ENCODE assay signal across 23 cellular contexts in the genomic region with DNA sequence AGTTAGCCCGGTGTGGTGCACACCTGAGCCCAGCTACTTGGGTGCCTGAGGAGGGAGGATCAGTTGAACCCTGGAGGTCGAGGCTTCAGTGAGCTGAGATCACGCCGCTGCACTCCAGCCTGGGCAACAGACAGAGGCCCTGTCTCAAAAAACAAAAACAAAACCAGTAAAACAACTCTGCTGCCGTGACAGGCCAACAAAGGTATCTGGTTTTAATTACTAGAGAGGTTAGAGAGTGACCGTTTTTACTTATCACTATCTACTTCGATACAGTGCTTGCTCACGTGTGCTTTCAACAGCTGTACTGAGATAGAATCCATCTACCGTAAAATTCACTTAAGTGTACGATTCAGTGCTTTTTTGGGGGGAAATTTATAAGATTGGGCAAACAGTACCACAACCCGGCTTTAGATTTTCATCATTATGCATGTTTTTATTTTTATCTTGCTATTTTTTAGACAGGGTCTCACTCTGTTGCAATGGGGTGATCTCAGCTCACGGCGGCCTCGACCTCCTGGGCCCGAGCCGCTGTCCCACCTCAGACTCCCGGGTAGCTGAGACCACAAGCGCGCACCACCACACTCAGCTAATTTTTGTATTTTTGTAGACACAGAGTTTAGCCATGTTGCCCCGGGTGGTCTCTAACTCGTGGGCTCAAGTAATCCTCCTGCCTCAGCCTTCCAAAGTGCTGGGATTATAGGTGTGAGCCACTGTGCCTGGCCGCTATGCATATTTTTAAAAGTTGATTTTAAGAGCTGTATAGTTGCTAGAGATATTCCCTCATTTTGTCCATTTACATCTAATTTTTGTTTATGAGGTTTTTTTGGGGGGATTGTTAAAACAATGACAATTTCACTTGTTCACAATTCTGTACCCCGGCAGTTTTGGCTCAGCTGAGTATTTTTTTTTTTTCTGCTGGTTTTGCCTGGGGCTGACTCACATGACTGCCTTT. TPM values are rescaled to one million over a fixed set of nuclear protein-coding genes. Genes with fewer than 3 reads are reported as not detected.
DNase-seq lines count a peak whose midpoint lies in the region; ATAC-seq and TF ChIP-seq lines count a peak whose summit lies in the region.
"Had no signal": no experiment of that assay in that cellular context is flagged by ENCODE, and none has a peak within 500 bp of the region (broad histone marks: within the 10 kb centered on the region; RNA-seq: fewer than 3 reads in every experiment).

No MANE protein-coding gene starts in this region.

- TF ChIP-seq CTCF in BE2C (IDR thresholded peaks at IDR 0.05; ENCODE audit: low read depth, low read length) (no peak), HEK293 (tag by site-specific recombination; IDR thresholded peaks at IDR 0.05) (no peak), MCF 10A (IDR thresholded peaks at IDR 0.05; ENCODE audit: unreplicated experiment) (no peak), nephron progenitor cell (IDR thresholded peaks at IDR 0.05) (no peak)

- H3K36me3 Mint-ChIP-seq in MCF 10A (ENCODE audit: insufficient read depth, unreplicated experiment) (peaks cover 25% of the 10 kb centered on the region), nephron progenitor cell (ENCODE audit: low read depth) (peaks cover 47% of the 10 kb centered on the region)

- H3K4me1 Mint-ChIP-seq in MCF 10A (ENCODE audit: insufficient read depth, unreplicated experiment), result peaks cover 6% of the 10 kb centered on the region
- H3K4me1 Mint-ChIP-seq in nephron progenitor cell, result peaks cover 17% of the 10 kb centered on the region

- POLR2A ChIA-PET in HEK293 (lab: Yijun Ruan, JAX), result interaction anchor here (1.3 kb wide), 1 partner anchor 78 kb away, joined by 3 read pairs; no protein-coding TSS in a partner anchor
- POLR2A ChIA-PET in MCF 10A (lab: Yijun Ruan, JAX), result interaction anchor here (0.6 to 2.9 kb wide), 15 partner anchors 9 to 216 kb away, joined by 3 to 22 read pairs (median 6); partner anchors contain the start of genes PRPF8, RPA1, SMYD4 and WDR81

- no peaks in the 10 kb centered on the region for H3K27me3 ChIP-seq in BE2C
- H3K27me3 ChIP-seq: esophagus muscularis mucosa, testis had no signal

- BruUV-seq in MCF 10A (replicated peaks; lab: Mats Ljungman, UMichigan), result no TSS peak

- CTCF ChIA-PET in HEK293 (lab: Yijun Ruan, JAX) (interaction anchor here (0.6 to 3.0 kb wide), 6 partner anchors 9 to 78 kb away, joined by 3 to 22 read pairs (median 4); no protein-coding TSS in a partner anchor), MCF 10A (lab: Yijun Ruan, JAX) (interaction anchor here (0.5 to 1.2 kb wide), 6 partner anchors 9 to 413 kb away, joined by 3 to 5 read pairs (median 3); no protein-coding TSS in a partner anchor)

- no peaks in the 10 kb centered on the region for H3K9me3 ChIP-seq in BE2C
- H3K9me3 ChIP-seq in HEK293 (ENCODE audit: control insufficient read depth, insufficient read depth, low read depth, low read length), result no peaks in the 10 kb centered on the region
- H3K9me3 ChIP-seq: esophagus muscularis mucosa, testis had no signal

- H3K27ac ChIP-seq in HEK293 (ENCODE audit: extremely low read depth, low read depth, low read length), result peak overlapping the region; percentile 0; the same call in 1 of the 2 replicates
- H3K27ac ChIP-seq: esophagus muscularis mucosa, testis had no signal

- in situ Hi-C loops in KBM-7 (cut with MboI; ENCODE audit: low pct_unique_long_range_greater_than_20kb, low sequenced_read_pairs), result no loop called here

- ATAC-seq in HG03025 (IDR thresholded peaks at IDR 0.05; ENCODE audit: low FRiP score, unreplicated experiment) (no peak), HG03439 (IDR thresholded peaks at IDR 0.05; ENCODE audit: unreplicated experiment) (no peak)
- ATAC-seq: sciatic nerve had no signal

- H3K4me1 ChIP-seq in BE2C (peaks cover 3% of the 10 kb centered on the region), HEK293 (ENCODE audit: control insufficient read depth, insufficient read depth, low read length) (no peaks in the 10 kb centered on the region)

- H3K4me3 ChIP-seq in BE2C (ENCODE audit: low read depth, low read length) (0 out of 2 replicates have a peak overlapping the region, but pooled peaks have one; percentile 11), HEK293 (ENCODE audit: low read depth, low read length) (no peak overlapping the region)
- H3K4me3 ChIP-seq: esophagus muscularis mucosa, testis had no signal

- intact Hi-C loops in MCF 10A (cut with micrococcal nuclease), result no loop called here

- H3K27me3 Mint-ChIP-seq in MCF 10A (ENCODE audit: insufficient read depth, unreplicated experiment) (no peaks in the 10 kb centered on the region), nephron progenitor cell (ENCODE audit: low read depth, poor library complexity) (no peaks in the 10 kb centered on the region)
- H3K27me3 Mint-ChIP-seq: dendritic cell treated with granulocyte-macrophage colony-stimulating factor and Interleukin-4, amounts not matched to agents 40 ng/mL and 50 ng/mL, for 4 days had no signal

- DNase-seq in BE2C (peak; percentile 20), MCF 10A (ENCODE audit: unreplicated experiment) (no peak), nephron progenitor cell (no peak), KBM-7 (no peak), NCI-H187 (lab: John Stamatoyannopoulos, UW) (no peak)
- DNase-seq: AML-193; amygdala; GF-D8; GOT3; kidney; NCI-H1694; NCI-H524; stimulated activated CD4-positive, alpha-beta T cell treated with anti-CD3 and anti-CD28 coated beads, Interleukin-4, amount 100 ng/mL, for 24 hours; stimulated activated CD8-positive, alpha-beta memory T cell treated with anti-CD3 and anti-CD28 coated beads, Interleukin-4, amount 100 ng/mL, for 48 hours; testis had no signal

- H3K36me3 ChIP-seq in BE2C (no peaks in the 10 kb centered on the region), HEK293 (ENCODE audit: control insufficient read depth in 2 of 2, insufficient read depth in 1 of 2, low read length in 2 of 2) (peaks cover 2 to 9% of the 10 kb centered on the region in 2 experiments; a peak in 2 of 3 replicates)

- H3K9me3 Mint-ChIP-seq in MCF 10A (ENCODE audit: unreplicated experiment), result no peaks in the 10 kb centered on the region
- no peaks in the 10 kb centered on the region for H3K9me3 Mint-ChIP-seq in nephron progenitor cell
- H3K9me3 Mint-ChIP-seq: activated T-helper 2 cell treated with anti-CD3 and anti-CD28 coated beads, Interferon-gamma antibody, Interleukin-2, Interleukin-4, amounts not matched to agents 10 μg/mL and 5 μg/mL and 100 μg/mL, durations not matched to agents 14 hours and 24 hours and 36 hours; dendritic cell treated with granulocyte-macrophage colony-stimulating factor and Interleukin-4, amounts not matched to agents 40 ng/mL and 50 ng/mL, for 4 days had no signal

- H3K27ac Mint-ChIP-seq in MCF 10A (ENCODE audit: low read depth, unreplicated experiment), result peak overlapping the region; percentile 74
- H3K27ac Mint-ChIP-seq in nephron progenitor cell, result peak overlapping the region; percentile 48
- H3K27ac Mint-ChIP-seq: activated T-helper 2 cell treated with anti-CD3 and anti-CD28 coated beads, Interferon-gamma antibody, Interleukin-2, Interleukin-4, amounts not matched to agents 10 μg/mL and 5 μg/mL and 100 μg/mL, durations not matched to agents 14 hours and 24 hours and 36 hours; dendritic cell treated with granulocyte-macrophage colony-stimulating factor and Interleukin-4, amounts not matched to agents 40 ng/mL and 50 ng/mL, for 4 days had no signal

- H3K4me3 Mint-ChIP-seq in MCF 10A (ENCODE audit: unreplicated experiment), result peak overlapping the region; percentile 31
- no peak overlapping the region for H3K4me3 Mint-ChIP-seq in nephron progenitor cell
- H3K4me3 Mint-ChIP-seq: dendritic cell treated with granulocyte-macrophage colony-stimulating factor and Interleukin-4, amounts not matched to agents 40 ng/mL and 50 ng/mL, for 4 days had no signal

TF ChIP-seq in HEK293, 187 proteins besides CTCF, POLR2A, EP300 and RAD21 (continues in another document):
- peak; percentile 59 for TF ChIP-seq ZNF335 (tag by site-specific recombination; conservative IDR thresholded peaks at IDR 0.05)
- TF ChIP-seq PRDM1 (tag by site-specific recombination; IDR thresholded peaks at IDR 0.05), result peak; percentile 39; the same call in 1 of the 2 replicates
- TF ChIP-seq, protein P1, sequence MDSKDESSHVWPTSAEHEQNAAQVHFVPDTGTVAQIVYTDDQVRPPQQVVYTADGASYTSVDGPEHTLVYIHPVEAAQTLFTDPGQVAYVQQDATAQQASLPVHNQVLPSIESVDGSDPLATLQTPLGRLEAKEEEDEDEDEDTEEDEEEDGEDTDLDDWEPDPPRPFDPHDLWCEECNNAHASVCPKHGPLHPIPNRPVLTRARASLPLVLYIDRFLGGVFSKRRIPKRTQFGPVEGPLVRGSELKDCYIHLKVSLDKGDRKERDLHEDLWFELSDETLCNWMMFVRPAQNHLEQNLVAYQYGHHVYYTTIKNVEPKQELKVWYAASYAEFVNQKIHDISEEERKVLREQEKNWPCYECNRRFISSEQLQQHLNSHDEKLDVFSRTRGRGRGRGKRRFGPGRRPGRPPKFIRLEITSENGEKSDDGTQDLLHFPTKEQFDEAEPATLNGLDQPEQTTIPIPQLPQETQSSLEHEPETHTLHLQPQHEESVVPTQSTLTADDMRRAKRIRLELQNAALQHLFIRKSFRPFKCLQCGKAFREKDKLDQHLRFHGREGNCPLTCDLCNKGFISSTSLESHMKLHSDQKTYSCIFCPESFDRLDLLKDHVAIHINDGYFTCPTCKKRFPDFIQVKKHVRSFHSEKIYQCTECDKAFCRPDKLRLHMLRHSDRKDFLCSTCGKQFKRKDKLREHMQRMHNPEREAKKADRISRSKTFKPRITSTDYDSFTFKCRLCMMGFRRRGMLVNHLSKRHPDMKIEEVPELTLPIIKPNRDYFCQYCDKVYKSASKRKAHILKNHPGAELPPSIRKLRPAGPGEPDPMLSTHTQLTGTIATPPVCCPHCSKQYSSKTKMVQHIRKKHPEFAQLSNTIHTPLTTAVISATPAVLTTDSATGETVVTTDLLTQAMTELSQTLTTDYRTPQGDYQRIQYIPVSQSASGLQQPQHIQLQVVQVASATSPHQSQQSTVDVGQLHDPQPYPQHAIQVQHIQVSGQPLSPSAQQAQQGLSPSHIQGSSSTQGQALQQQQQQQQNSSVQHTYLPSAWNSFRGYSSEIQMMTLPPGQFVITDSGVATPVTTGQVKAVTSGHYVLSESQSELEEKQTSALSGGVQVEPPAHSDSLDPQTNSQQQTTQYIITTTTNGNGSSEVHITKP (tag by site-specific recombination; IDR thresholded peaks at IDR 0.05), result peak; percentile 95

RNA-seq across cellular contexts. Expression of gene SERPINF1, which starts 30.9 kb away (rescaled TPM):
- polyA plus RNA-seq in BE2C (2012; ENCODE audit: insufficient read depth, insufficient read length, low read depth), result 15.1 TPM
- 1.8 TPM in 1 of 2 replicates, not detected in the other for total RNA-seq in MCF 10A (2022)
- total RNA-seq: activated T-helper 2 cell treated with anti-CD3 and anti-CD28 coated beads, Interferon-gamma antibody, Interleukin-2, Interleukin-4, amounts not matched to agents 10 μg/mL and 5 μg/mL and 100 μg/mL, durations not matched to agents 14 hours and 24 hours and 36 hours; OCI-LY7 had no signal

RNA-seq across cellular contexts. Expression of gene SMYD4, which starts 36.9 kb away (rescaled TPM):
- 4.3 TPM for polyA plus RNA-seq in BE2C (2012; ENCODE audit: insufficient read depth, insufficient read length, low read depth)
- 8.3 and 13.6 TPM in 2 replicates for total RNA-seq in MCF 10A (2022)

RNA-seq across cellular contexts. Expression of gene RPA1, which starts 37.0 kb away (rescaled TPM):
- 67.9 TPM for polyA plus RNA-seq in BE2C (2012; ENCODE audit: insufficient read depth, insufficient read length, low read depth)
- total RNA-seq in MCF 10A (2022), result 60.3 and 62.7 TPM in 2 replicates

RNA-seq across cellular contexts. Expression of gene SERPINF2, which starts 50.1 kb away (rescaled TPM):
- polyA plus RNA-seq in BE2C (2012; ENCODE audit: insufficient read depth, insufficient read length, low read depth), result 0.19 TPM
- total RNA-seq in MCF 10A (2022), result 0.56 and 0.66 TPM in 2 replicates
